Comparison of ENCODE assay signal across 18 cellular contexts in the genomic region with DNA sequence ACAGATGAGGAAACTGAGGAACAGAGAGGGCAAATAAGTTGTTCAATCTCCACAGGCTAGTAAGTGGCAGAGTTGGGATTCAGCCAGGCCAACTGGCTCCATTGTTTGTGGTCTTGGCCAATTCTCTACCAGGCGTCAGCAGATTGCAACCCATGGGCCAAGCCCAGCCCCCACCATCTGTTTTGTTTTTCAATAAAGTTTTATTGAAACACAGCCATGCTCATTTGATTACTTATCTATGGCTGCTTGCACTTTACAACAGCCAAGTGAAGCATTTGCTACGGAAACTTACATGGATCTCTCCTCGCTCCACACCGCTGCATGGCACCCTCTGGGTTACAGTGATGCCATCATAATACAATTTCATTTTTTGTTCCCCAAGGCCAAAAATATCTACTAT.
"Had no signal": no experiment of that assay in that cellular context is flagged by ENCODE, and none has a peak within 500 bp of the region (broad histone marks: within the 10 kb centered on the region; RNA-seq: fewer than 3 reads in every experiment).

No MANE protein-coding gene starts in this region.

- H3K4me3 ChIP-seq: left ventricle myocardium inferior, mucosa of descending colon, psoas muscle had no signal

- H3K27me3 ChIP-seq: foreskin keratinocyte had no signal

- H3K4me1 Mint-ChIP-seq: activated T-helper 17 cell treated with anti-CD3 and anti-CD28 coated beads, Interleukin-2, amount 50 U/mL, for 72 hours; naive thymus-derived CD4-positive, alpha-beta T cell had no signal

- DNase-seq: activated CD4-positive, alpha-beta T cell treated with anti-CD3 and anti-CD28 coated beads for 1 hour; activated CD4-positive, alpha-beta T cell treated with anti-CD3 and anti-CD28 coated beads, Interleukin-2, amount 50 U/mL, for 48 hours; activated naive CD4-positive, alpha-beta T cell treated with Interleukin-2 at 50 U/mL for 16 hours; anterior cingulate cortex; cerebellar nuclear complex; effector memory CD4-positive, alpha-beta T cell; foreskin keratinocyte; glutamatergic neuron; left ventricle myocardium inferior; mucosa of descending colon; naive thymus-derived CD4-positive, alpha-beta T cell; nucleus accumbens; psoas muscle; stimulated activated CD4-positive, alpha-beta T cell treated with anti-CD3 and anti-CD28 coated beads, Interleukin-12 subunit alpha, Interleukin-12 subunit beta, amount 100 ng/mL, for 4 hours; stimulated activated CD4-positive, alpha-beta T cell treated with anti-CD3 and anti-CD28 coated beads, Interleukin-2, amount 100 ng/mL, for 24 hours; T-helper 9 cell had no signal

- H3K4me3 Mint-ChIP-seq: activated T-helper 17 cell treated with anti-CD3 and anti-CD28 coated beads, Interleukin-2, amount 50 U/mL, for 72 hours; naive thymus-derived CD4-positive, alpha-beta T cell had no signal

- H3K27ac Mint-ChIP-seq: activated T-helper 17 cell treated with anti-CD3 and anti-CD28 coated beads, Interleukin-2, amount 50 U/mL, for 72 hours; naive thymus-derived CD4-positive, alpha-beta T cell had no signal

- H3K27ac ChIP-seq: foreskin keratinocyte, left ventricle myocardium inferior, psoas muscle had no signal

- H3K9me3 ChIP-seq: mucosa of descending colon, psoas muscle had no signal

- H3K36me3 ChIP-seq: left ventricle myocardium inferior had no signal

- ATAC-seq: activated T-helper 17 cell treated with anti-CD3 and anti-CD28 coated beads, Interleukin-2, amount 50 U/mL, for 72 hours; foreskin keratinocyte; mucosa of descending colon; naive thymus-derived CD4-positive, alpha-beta T cell; psoas muscle; sciatic nerve had no signal

- H3K4me1 ChIP-seq: foreskin keratinocyte, left ventricle myocardium inferior, psoas muscle had no signal
